18 cellular contexts compared by ENCODE assay signal in the genomic region with DNA sequence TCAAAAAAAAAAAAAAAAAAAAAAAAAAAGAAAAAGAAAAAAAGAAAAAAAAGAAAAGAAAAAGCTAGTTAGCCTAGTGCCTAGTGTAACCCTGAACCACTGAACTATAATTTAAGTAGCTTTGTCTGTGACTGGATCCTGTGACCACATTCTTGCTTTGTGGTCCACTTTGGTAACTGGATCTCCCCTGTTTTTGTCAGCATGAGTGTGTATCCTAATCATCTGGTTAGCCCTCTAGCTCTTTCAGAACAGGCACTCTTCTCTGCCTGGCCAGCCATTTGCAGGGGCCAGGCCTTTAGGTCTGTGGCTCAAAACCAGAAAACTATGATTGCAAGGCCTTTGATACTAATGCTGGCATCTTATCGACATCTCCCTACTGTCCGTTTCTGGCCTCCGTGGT.
"Had no signal": no experiment of that assay in that cellular context is flagged by ENCODE, and none has a peak within 500 bp of the region (broad histone marks: within the 10 kb centered on the region; RNA-seq: fewer than 3 reads in every experiment).

No MANE protein-coding gene starts in this region.

- H3K27ac ChIP-seq: dorsolateral prefrontal cortex, foreskin keratinocyte, tibial artery had no signal

- H3K27me3 ChIP-seq: dorsolateral prefrontal cortex, foreskin keratinocyte, tibial artery had no signal

- ATAC-seq: activated CD4-positive, alpha-beta T cell treated with anti-CD3 and anti-CD28 coated beads for 36 hours; activated CD8-positive, alpha-beta memory T cell treated with anti-CD3 and anti-CD28 coated beads, Interleukin-2, amount 10 ng/mL, durations not matched to agents 7 days and 5 days; activated naive CD8-positive, alpha-beta T cell treated with anti-CD3 and anti-CD28 coated beads, Interleukin-2, amount 50 U/mL, for 24 hours; foreskin keratinocyte; right cardiac atrium; stimulated activated memory B cell treated with anti-CD40 and anti-IgM and Interleukin-4, amounts not matched to agents 10 μg/mL and 1 μg/mL and 100 μg/mL, for 72 hours; WTC11 had no signal

- DNase-seq: activated CD4-positive, alpha-beta memory T cell treated with anti-CD3 and anti-CD28 coated beads for 36 hours; activated CD4-positive, alpha-beta T cell treated with anti-CD3 and anti-CD28 coated beads for 36 hours; activated CD8-positive, alpha-beta memory T cell treated with anti-CD3 and anti-CD28 coated beads, Interleukin-2, amount 10 ng/mL, durations not matched to agents 7 days and 5 days; activated naive CD4-positive, alpha-beta T cell treated with anti-CD3 and anti-CD28 coated beads, Interleukin-2, amount 10 ng/mL, durations not matched to agents 7 days and 5 days; activated naive CD8-positive, alpha-beta T cell treated with anti-CD3 and anti-CD28 coated beads, Interleukin-2, amount 50 U/mL, for 24 hours; anterior cingulate cortex; caudate nucleus; dorsolateral prefrontal cortex; foreskin keratinocyte; glutamatergic neuron; hippocampal formation; occipital lobe; right cardiac atrium; stimulated activated CD4-positive, alpha-beta T cell treated with anti-CD3 and anti-CD28 coated beads, Interleukin-4, amount 100 ng/mL, for 1 hour; tibial artery had no signal

- H3K36me3 ChIP-seq: tibial artery had no signal

- H3K4me3 ChIP-seq: dorsolateral prefrontal cortex, smooth muscle cell, tibial artery had no signal

- H3K4me2 ChIP-seq: smooth muscle cell had no signal

- H3K9me3 ChIP-seq: tibial artery had no signal
